ENCODE assay signal across 1 cellular context in the genomic region with DNA sequence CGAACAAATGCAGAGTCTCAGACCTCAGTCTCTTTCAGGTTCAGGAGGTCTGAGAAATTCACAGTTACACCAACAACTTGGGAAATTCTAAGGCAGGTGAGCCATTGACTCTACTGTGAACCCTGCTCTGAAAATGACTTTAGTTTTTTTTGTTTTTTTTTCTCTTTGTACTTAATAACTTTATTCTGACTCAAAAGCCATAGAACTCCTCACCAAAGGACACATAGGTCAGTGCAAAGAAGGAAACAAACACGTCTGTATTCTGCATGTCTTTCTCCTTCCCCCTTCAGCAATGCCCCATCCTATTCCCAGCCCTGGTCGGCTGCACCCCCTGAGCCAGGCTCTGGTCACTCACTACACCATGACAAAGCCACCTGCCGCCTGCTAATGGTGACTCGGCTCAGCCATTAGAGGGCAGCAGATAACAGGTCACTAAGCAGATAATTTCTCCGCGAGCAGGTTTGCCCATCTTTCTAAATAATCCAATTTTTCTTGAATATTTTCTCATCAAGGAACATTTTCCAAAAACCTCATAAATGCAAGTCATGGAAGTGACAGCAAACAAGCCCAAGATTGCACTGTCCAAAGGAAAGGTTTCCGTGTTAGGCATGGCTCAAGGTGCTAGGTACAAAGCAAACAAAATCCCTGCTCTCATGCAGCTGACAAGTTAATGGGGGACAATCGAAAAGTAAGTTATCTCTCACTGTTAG.
TF ChIP-seq lines count a peak whose summit lies in the region.

No MANE protein-coding gene starts in this region.

TF ChIP-seq in GM12878, 131 proteins besides CTCF, POLR2A, EP300 and RAD21 (continued from another document and continues in another):
- TF ChIP-seq, protein P1, sequence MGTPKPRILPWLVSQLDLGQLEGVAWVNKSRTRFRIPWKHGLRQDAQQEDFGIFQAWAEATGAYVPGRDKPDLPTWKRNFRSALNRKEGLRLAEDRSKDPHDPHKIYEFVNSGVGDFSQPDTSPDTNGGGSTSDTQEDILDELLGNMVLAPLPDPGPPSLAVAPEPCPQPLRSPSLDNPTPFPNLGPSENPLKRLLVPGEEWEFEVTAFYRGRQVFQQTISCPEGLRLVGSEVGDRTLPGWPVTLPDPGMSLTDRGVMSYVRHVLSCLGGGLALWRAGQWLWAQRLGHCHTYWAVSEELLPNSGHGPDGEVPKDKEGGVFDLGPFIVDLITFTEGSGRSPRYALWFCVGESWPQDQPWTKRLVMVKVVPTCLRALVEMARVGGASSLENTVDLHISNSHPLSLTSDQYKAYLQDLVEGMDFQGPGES (IDR thresholded peaks at IDR 0.05) = no peak
- TF ChIP-seq BACH1 (IDR thresholded peaks at IDR 0.05; ENCODE audit: borderline replicate concordance) = no peak
- no peak for TF ChIP-seq NR2C1 (IDR thresholded peaks at IDR 0.05)
- no peak for TF ChIP-seq WRNIP1 (IDR thresholded peaks at IDR 0.05; ENCODE audit: borderline replicate concordance, low read depth, low read length)
- no peak for TF ChIP-seq CBFB (IDR thresholded peaks at IDR 0.05; ENCODE audit: low read depth)
- no peak for TF ChIP-seq IKZF1 (conservative IDR thresholded peaks at IDR 0.05)
- TF ChIP-seq FOXM1 (IDR thresholded peaks at IDR 0.05; ENCODE audit: low read depth, low read length) = 0 out of 2 replicates have a peak, but pooled peaks have one; percentile 28
- TF ChIP-seq CHD4 (IDR thresholded peaks at IDR 0.05) = no peak
- no peak for TF ChIP-seq ZSCAN29 (IDR thresholded peaks at IDR 0.05)
- no peak for TF ChIP-seq FOS (IDR thresholded peaks at IDR 0.05; ENCODE audit: borderline replicate concordance, extremely low read depth, insufficient read length)
- TF ChIP-seq TCF12 (IDR thresholded peaks at IDR 0.05; ENCODE audit: low read depth, low read length) = peak; percentile 86
- TF ChIP-seq, protein P2, sequence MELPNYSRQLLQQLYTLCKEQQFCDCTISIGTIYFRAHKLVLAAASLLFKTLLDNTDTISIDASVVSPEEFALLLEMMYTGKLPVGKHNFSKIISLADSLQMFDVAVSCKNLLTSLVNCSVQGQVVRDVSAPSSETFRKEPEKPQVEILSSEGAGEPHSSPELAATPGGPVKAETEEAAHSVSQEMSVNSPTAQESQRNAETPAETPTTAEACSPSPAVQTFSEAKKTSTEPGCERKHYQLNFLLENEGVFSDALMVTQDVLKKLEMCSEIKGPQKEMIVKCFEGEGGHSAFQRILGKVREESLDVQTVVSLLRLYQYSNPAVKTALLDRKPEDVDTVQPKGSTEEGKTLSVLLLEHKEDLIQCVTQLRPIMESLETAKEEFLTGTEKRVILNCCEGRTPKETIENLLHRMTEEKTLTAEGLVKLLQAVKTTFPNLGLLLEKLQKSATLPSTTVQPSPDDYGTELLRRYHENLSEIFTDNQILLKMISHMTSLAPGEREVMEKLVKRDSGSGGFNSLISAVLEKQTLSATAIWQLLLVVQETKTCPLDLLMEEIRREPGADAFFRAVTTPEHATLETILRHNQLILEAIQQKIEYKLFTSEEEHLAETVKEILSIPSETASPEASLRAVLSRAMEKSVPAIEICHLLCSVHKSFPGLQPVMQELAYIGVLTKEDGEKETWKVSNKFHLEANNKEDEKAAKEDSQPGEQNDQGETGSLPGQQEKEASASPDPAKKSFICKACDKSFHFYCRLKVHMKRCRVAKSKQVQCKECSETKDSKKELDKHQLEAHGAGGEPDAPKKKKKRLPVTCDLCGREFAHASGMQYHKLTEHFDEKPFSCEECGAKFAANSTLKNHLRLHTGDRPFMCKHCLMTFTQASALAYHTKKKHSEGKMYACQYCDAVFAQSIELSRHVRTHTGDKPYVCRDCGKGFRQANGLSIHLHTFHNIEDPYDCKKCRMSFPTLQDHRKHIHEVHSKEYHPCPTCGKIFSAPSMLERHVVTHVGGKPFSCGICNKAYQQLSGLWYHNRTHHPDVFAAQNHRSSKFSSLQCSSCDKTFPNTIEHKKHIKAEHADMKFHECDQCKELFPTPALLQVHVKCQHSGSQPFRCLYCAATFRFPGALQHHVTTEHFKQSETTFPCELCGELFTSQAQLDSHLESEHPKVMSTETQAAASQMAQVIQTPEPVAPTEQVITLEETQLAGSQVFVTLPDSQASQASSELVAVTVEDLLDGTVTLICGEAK (IDR thresholded peaks at IDR 0.05; ENCODE audit: borderline replicate concordance) = peak; percentile 84
- no peak for TF ChIP-seq FOXK2 (IDR thresholded peaks at IDR 0.05)
- no peak for TF ChIP-seq MEF2B (IDR thresholded peaks at IDR 0.05; ENCODE audit: partially characterized antibody, poor library complexity, severe bottlenecking)
- no peak for TF ChIP-seq CBX5 (IDR thresholded peaks at IDR 0.05; ENCODE audit: low read depth)
- TF ChIP-seq, protein P3, sequence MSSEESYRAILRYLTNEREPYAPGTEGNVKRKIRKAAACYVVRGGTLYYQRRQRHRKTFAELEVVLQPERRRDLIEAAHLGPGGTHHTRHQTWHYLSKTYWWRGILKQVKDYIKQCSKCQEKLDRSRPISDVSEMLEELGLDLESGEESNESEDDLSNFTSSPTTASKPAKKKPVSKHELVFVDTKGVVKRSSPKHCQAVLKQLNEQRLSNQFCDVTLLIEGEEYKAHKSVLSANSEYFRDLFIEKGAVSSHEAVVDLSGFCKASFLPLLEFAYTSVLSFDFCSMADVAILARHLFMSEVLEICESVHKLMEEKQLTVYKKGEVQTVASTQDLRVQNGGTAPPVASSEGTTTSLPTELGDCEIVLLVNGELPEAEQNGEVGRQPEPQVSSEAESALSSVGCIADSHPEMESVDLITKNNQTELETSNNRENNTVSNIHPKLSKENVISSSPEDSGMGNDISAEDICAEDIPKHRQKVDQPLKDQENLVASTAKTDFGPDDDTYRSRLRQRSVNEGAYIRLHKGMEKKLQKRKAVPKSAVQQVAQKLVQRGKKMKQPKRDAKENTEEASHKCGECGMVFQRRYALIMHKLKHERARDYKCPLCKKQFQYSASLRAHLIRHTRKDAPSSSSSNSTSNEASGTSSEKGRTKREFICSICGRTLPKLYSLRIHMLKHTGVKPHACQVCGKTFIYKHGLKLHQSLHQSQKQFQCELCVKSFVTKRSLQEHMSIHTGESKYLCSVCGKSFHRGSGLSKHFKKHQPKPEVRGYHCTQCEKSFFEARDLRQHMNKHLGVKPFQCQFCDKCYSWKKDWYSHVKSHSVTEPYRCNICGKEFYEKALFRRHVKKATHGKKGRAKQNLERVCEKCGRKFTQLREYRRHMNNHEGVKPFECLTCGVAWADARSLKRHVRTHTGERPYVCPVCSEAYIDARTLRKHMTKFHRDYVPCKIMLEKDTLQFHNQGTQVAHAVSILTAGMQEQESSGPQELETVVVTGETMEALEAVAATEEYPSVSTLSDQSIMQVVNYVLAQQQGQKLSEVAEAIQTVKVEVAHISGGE (CRISPR knock-in tag; IDR thresholded peaks at IDR 0.05) = no peak
- TF ChIP-seq, protein P4, sequence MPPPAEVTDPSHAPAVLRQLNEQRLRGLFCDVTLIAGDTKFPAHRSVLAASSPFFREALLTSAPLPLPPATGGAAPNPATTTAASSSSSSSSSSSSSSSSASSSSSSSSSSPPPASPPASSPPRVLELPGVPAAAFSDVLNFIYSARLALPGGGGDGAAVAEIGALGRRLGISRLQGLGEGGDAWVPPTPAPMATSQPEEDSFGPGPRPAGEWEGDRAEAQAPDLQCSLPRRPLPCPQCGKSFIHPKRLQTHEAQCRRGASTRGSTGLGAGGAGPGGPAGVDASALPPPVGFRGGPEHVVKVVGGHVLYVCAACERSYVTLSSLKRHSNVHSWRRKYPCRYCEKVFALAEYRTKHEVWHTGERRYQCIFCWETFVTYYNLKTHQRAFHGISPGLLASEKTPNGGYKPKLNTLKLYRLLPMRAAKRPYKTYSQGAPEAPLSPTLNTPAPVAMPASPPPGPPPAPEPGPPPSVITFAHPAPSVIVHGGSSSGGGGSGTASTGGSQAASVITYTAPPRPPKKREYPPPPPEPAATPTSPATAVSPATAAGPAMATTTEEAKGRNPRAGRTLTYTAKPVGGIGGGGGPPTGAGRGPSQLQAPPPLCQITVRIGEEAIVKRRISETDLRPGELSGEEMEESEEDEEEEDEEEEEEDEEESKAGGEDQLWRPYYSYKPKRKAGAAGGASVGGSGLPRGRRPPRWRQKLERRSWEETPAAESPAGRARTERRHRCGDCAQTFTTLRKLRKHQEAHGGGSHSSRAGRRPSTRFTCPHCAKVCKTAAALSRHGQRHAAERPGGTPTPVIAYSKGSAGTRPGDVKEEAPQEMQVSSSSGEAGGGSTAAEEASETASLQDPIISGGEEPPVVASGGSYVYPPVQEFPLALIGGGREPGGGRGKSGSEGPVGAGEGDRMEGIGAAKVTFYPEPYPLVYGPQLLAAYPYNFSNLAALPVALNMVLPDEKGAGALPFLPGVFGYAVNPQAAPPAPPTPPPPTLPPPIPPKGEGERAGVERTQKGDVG (CRISPR knock-in tag; IDR thresholded peaks at IDR 0.05) = no peak
- TF ChIP-seq, protein P5, sequence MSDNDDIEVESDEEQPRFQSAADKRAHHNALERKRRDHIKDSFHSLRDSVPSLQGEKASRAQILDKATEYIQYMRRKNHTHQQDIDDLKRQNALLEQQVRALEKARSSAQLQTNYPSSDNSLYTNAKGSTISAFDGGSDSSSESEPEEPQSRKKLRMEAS (IDR thresholded peaks at IDR 0.05; ENCODE audit: low read depth, low read length) = 0 out of 2 replicates have a peak, but pooled peaks have one; percentile 26
- TF ChIP-seq SPI1 (IDR thresholded peaks at IDR 0.05; ENCODE audit: borderline replicate concordance, insufficient read depth, low read depth, low read length) = no peak
- no peak for TF ChIP-seq ZZZ3 (IDR thresholded peaks at IDR 0.05; ENCODE audit: control insufficient read depth, insufficient read length, low read depth)
- TF ChIP-seq GABPA (IDR thresholded peaks at IDR 0.05; ENCODE audit: low read depth) = no peak
- peak; percentile 68; the same call in 1 of the 2 replicates for TF ChIP-seq YY1 (IDR thresholded peaks at IDR 0.05; ENCODE audit: low read depth, low read length)
- TF ChIP-seq HDGF (IDR thresholded peaks at IDR 0.05) = no peak
- TF ChIP-seq ZNF384 (IDR thresholded peaks at IDR 0.05; ENCODE audit: borderline replicate concordance, low read depth, low read length) = peak; percentile 47; the same call in 1 of the 2 replicates
- no peak for TF ChIP-seq BRCA1 (IDR thresholded peaks at IDR 0.05; ENCODE audit: low read depth, low read length)
- TF ChIP-seq BHLHE40 (IDR thresholded peaks at IDR 0.05; ENCODE audit: borderline replicate concordance in 1 of 2, low read depth in 2 of 2, low read length in 1 of 2) = 0 out of 4 replicates have a peak, but pooled peaks of 1 of the 2 experiments have one; percentile 31
- TF ChIP-seq NR2C2 (IDR thresholded peaks at IDR 0.05; ENCODE audit: borderline replicate concordance, control insufficient read depth, insufficient read length, low read depth) = no peak
- no peak for TF ChIP-seq NR2F1 (conservative IDR thresholded peaks at IDR 0.05)
- TF ChIP-seq, protein P6, sequence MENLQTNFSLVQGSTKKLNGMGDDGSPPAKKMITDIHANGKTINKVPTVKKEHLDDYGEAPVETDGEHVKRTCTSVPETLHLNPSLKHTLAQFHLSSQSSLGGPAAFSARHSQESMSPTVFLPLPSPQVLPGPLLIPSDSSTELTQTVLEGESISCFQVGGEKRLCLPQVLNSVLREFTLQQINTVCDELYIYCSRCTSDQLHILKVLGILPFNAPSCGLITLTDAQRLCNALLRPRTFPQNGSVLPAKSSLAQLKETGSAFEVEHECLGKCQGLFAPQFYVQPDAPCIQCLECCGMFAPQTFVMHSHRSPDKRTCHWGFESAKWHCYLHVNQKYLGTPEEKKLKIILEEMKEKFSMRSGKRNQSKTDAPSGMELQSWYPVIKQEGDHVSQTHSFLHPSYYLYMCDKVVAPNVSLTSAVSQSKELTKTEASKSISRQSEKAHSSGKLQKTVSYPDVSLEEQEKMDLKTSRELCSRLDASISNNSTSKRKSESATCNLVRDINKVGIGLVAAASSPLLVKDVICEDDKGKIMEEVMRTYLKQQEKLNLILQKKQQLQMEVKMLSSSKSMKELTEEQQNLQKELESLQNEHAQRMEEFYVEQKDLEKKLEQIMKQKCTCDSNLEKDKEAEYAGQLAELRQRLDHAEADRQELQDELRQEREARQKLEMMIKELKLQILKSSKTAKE (IDR thresholded peaks at IDR 0.05; ENCODE audit: low read depth, poor library complexity, severe bottlenecking) = no peak
- TF ChIP-seq CHD2 (IDR thresholded peaks at IDR 0.05; ENCODE audit: borderline replicate concordance, low read depth, low read length) = 0 out of 2 replicates have a peak, but pooled peaks have one; percentile 25
- TF ChIP-seq CBX3 (IDR thresholded peaks at IDR 0.05; ENCODE audit: borderline replicate concordance, low read depth) = no peak
- no peak for TF ChIP-seq LARP7 (IDR thresholded peaks at IDR 0.05)
- TF ChIP-seq MYC (IDR thresholded peaks at IDR 0.05; ENCODE audit: insufficient read depth, insufficient read length, insufficient replicate concordance, low read length, severe bottlenecking) = no peak
- TF ChIP-seq, protein P7, sequence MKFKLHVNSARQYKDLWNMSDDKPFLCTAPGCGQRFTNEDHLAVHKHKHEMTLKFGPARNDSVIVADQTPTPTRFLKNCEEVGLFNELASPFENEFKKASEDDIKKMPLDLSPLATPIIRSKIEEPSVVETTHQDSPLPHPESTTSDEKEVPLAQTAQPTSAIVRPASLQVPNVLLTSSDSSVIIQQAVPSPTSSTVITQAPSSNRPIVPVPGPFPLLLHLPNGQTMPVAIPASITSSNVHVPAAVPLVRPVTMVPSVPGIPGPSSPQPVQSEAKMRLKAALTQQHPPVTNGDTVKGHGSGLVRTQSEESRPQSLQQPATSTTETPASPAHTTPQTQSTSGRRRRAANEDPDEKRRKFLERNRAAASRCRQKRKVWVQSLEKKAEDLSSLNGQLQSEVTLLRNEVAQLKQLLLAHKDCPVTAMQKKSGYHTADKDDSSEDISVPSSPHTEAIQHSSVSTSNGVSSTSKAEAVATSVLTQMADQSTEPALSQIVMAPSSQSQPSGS (IDR thresholded peaks at IDR 0.05; ENCODE audit: low read length) = no peak
- TF ChIP-seq MTA2 (IDR thresholded peaks at IDR 0.05; ENCODE audit: low read depth) = no peak
- no peak for TF ChIP-seq ETV6 (conservative IDR thresholded peaks at IDR 0.05 in 1 of 2, IDR thresholded peaks at IDR 0.05 in 1 of 2; ENCODE audit: borderline replicate concordance in 1 of 2, low read depth in 1 of 2)
- no peak for TF ChIP-seq TCF7 (IDR thresholded peaks at IDR 0.05; ENCODE audit: borderline replicate concordance)
- no peak for TF ChIP-seq DPF2 (IDR thresholded peaks at IDR 0.05)
- no peak for TF ChIP-seq ZNF622 (IDR thresholded peaks at IDR 0.05)
- TF ChIP-seq, protein P8, sequence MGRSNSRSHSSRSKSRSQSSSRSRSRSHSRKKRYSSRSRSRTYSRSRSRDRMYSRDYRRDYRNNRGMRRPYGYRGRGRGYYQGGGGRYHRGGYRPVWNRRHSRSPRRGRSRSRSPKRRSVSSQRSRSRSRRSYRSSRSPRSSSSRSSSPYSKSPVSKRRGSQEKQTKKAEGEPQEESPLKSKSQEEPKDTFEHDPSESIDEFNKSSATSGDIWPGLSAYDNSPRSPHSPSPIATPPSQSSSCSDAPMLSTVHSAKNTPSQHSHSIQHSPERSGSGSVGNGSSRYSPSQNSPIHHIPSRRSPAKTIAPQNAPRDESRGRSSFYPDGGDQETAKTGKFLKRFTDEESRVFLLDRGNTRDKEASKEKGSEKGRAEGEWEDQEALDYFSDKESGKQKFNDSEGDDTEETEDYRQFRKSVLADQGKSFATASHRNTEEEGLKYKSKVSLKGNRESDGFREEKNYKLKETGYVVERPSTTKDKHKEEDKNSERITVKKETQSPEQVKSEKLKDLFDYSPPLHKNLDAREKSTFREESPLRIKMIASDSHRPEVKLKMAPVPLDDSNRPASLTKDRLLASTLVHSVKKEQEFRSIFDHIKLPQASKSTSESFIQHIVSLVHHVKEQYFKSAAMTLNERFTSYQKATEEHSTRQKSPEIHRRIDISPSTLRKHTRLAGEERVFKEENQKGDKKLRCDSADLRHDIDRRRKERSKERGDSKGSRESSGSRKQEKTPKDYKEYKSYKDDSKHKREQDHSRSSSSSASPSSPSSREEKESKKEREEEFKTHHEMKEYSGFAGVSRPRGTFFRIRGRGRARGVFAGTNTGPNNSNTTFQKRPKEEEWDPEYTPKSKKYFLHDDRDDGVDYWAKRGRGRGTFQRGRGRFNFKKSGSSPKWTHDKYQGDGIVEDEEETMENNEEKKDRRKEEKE (IDR thresholded peaks at IDR 0.05) = no peak
